11 cellular contexts compared by ENCODE assay signal in genomic region chr5:88679638-88680037, GRCh38.
DNase-seq lines count a peak whose midpoint lies in the region; ATAC-seq lines count a peak whose summit lies in the region.
"Had no signal": no experiment of that assay in that cellular context is flagged by ENCODE, and none has a peak within 500 bp of the region (broad histone marks: within the 10 kb centered on the region; RNA-seq: fewer than 3 reads in every experiment).

No MANE protein-coding gene starts in this region.

- no peak for DNase-seq in CD4-positive, CD25-positive, alpha-beta regulatory T cell
- DNase-seq in HAP-1 (ENCODE audit: low spot score in 2 of 2) (peak; percentile 47 to 76), DMS79 (lab: John Stamatoyannopoulos, UW) (no peak), ecto neural progenitor cell (ENCODE audit: low spot score) (no peak)
- no peak for DNase-seq in naive thymus-derived CD4-positive, alpha-beta T cell

- no peaks in the 10 kb centered on the region for H3K36me3 Mint-ChIP-seq in CD4-positive, CD25-positive, alpha-beta regulatory T cell
- H3K36me3 Mint-ChIP-seq in naive thymus-derived CD4-positive, alpha-beta T cell = peaks cover 0 to 8% (median 0%) of the 10 kb centered on the region in 5 donors

- no peak for ATAC-seq in CD4-positive, CD25-positive, alpha-beta regulatory T cell (ENCODE audit: low read depth in 2 of 2)
- no peak for ATAC-seq in naive thymus-derived CD4-positive, alpha-beta T cell
- ATAC-seq in GM21423 (IDR thresholded peaks at IDR 0.05; ENCODE audit: unreplicated experiment) (no peak), HG03432 (IDR thresholded peaks at IDR 0.05; ENCODE audit: unreplicated experiment) (no peak)

- peaks cover 0 to 14% (median 3%) of the 10 kb centered on the region in 7 donors for H3K9me3 Mint-ChIP-seq in CD4-positive, CD25-positive, alpha-beta regulatory T cell
- H3K9me3 Mint-ChIP-seq in naive thymus-derived CD4-positive, alpha-beta T cell = peaks cover 0 to 26% (median 5%) of the 10 kb centered on the region in 11 donors
- H3K9me3 Mint-ChIP-seq: dendritic cell treated with granulocyte-macrophage colony-stimulating factor and Interleukin-4, amounts not matched to agents 40 ng/mL and 50 ng/mL, for 4 days had no signal

- peaks cover 2 to 3% of the 10 kb centered on the region in 2 experiments for H3K9me3 ChIP-seq in CD4-positive, CD25-positive, alpha-beta regulatory T cell (ENCODE audit: control insufficient read depth in 2 of 2, low read length in 2 of 2)
- no peaks in the 10 kb centered on the region for H3K9me3 ChIP-seq in HAP-1
- no peaks in the 10 kb centered on the region for H3K9me3 ChIP-seq in naive thymus-derived CD4-positive, alpha-beta T cell (ENCODE audit: control insufficient read depth in 2 of 3, low read length in 3 of 3)

- POLR2A ChIA-PET in naive thymus-derived CD4-positive, alpha-beta T cell (lab: Charles Lee) = no interaction called here

- H3K27ac Mint-ChIP-seq in CD4-positive, CD25-positive, alpha-beta regulatory T cell = no peak overlapping the region
- peak overlapping the region in 2 of 9 donors; percentile 14 to 32 for H3K27ac Mint-ChIP-seq in naive thymus-derived CD4-positive, alpha-beta T cell
- H3K27ac Mint-ChIP-seq: activated naive CD4-positive, alpha-beta T cell treated with anti-CD3 and anti-CD28 coated beads, Interleukin-2, amount 50 U/mL, for 72 hours; dendritic cell treated with granulocyte-macrophage colony-stimulating factor and Interleukin-4, amounts not matched to agents 40 ng/mL and 50 ng/mL, for 4 days had no signal

- peaks cover 94% of the 10 kb centered on the region for H3K27me3 Mint-ChIP-seq in CD4-positive, CD25-positive, alpha-beta regulatory T cell
- peaks cover 80 to 92% (median 82%) of the 10 kb centered on the region in 5 donors for H3K27me3 Mint-ChIP-seq in naive thymus-derived CD4-positive, alpha-beta T cell

- no peak overlapping the region for H3K27ac ChIP-seq in CD4-positive, CD25-positive, alpha-beta regulatory T cell (ENCODE audit: insufficient read depth, low read length, poor library complexity, severe bottlenecking)
- peak overlapping the region; percentile 89 for H3K27ac ChIP-seq in angular gyrus (ENCODE audit: low read depth, low read length)
- no peak overlapping the region for H3K27ac ChIP-seq in naive thymus-derived CD4-positive, alpha-beta T cell (ENCODE audit: low read depth, low read length)
- H3K27ac ChIP-seq: parathyroid adenoma had no signal

- CTCF ChIA-PET in naive thymus-derived CD4-positive, alpha-beta T cell (lab: Charles Lee) = interaction anchor here (1.0 to 2.9 kb wide), 3 partner anchors 11 to 897 kb away, joined by 3 to 13 read pairs (median 3); no protein-coding TSS in a partner anchor

- peaks cover 70% of the 10 kb centered on the region for H3K27me3 ChIP-seq in CD4-positive, CD25-positive, alpha-beta regulatory T cell (ENCODE audit: control insufficient read depth, insufficient read depth, low read length)
- no peaks in the 10 kb centered on the region for H3K27me3 ChIP-seq in HAP-1 (ENCODE audit: low read depth)
- peaks cover 34 to 58% of the 10 kb centered on the region in 2 donors for H3K27me3 ChIP-seq in naive thymus-derived CD4-positive, alpha-beta T cell (ENCODE audit: control insufficient read depth in 2 of 2, insufficient read depth in 2 of 2, low read length in 2 of 2)

- peak overlapping the region in 3 of 4 donors; percentile 24 to 51 (median 29) for H3K4me3 Mint-ChIP-seq in CD4-positive, CD25-positive, alpha-beta regulatory T cell
- H3K4me3 Mint-ChIP-seq in naive thymus-derived CD4-positive, alpha-beta T cell = peak overlapping the region in 7 of 10 donors; percentile 14 to 61 (median 31)

- peaks cover 14 to 33% (median 21%) of the 10 kb centered on the region in 4 donors for H3K4me1 Mint-ChIP-seq in CD4-positive, CD25-positive, alpha-beta regulatory T cell
- H3K4me1 Mint-ChIP-seq in naive thymus-derived CD4-positive, alpha-beta T cell = peaks cover 20 to 43% (median 30%) of the 10 kb centered on the region in 7 donors

- H3K4me3 ChIP-seq in CD4-positive, CD25-positive, alpha-beta regulatory T cell (ENCODE audit: low read depth, low read length) = no peak overlapping the region
- H3K4me3 ChIP-seq in HAP-1 = peak overlapping the region; percentile 48
- H3K4me3 ChIP-seq in naive thymus-derived CD4-positive, alpha-beta T cell (ENCODE audit: low read length) = no peak overlapping the region

- in situ Hi-C loops in HAP-1 (cut with MboI; ENCODE audit: low sequenced_read_pairs) = loop anchor here (5.0 to 10.0 kb wide), 7 partner anchors 135 to 1265 kb away; partner anchors contain the start of genes CCNH and TMEM161B

- H3K36me3 ChIP-seq in CD4-positive, CD25-positive, alpha-beta regulatory T cell (ENCODE audit: control insufficient read depth, insufficient read depth, low read length) = no peaks in the 10 kb centered on the region
- no peaks in the 10 kb centered on the region for H3K36me3 ChIP-seq in HAP-1 (replicated peaks)
- no peaks in the 10 kb centered on the region for H3K36me3 ChIP-seq in naive thymus-derived CD4-positive, alpha-beta T cell (ENCODE audit: control insufficient read depth in 2 of 3, insufficient read depth in 3 of 3, low read length in 3 of 3)

- H3K4me1 ChIP-seq in CD4-positive, CD25-positive, alpha-beta regulatory T cell (ENCODE audit: control insufficient read depth, insufficient read depth, low read length, poor library complexity, severe bottlenecking) = peaks cover 27% of the 10 kb centered on the region
- peaks cover 10% of the 10 kb centered on the region for H3K4me1 ChIP-seq in HAP-1
- peaks cover 0 to 12% of the 10 kb centered on the region in 2 donors for H3K4me1 ChIP-seq in naive thymus-derived CD4-positive, alpha-beta T cell (ENCODE audit: control insufficient read depth in 2 of 2, insufficient read depth in 2 of 2, low read length in 2 of 2)
- H3K4me1 ChIP-seq: parathyroid adenoma had no signal

- intact Hi-C loops in naive thymus-derived CD4-positive, alpha-beta T cell (cut with micrococcal nuclease) = loop anchor here (1.0 to 5.0 kb wide), 4 partner anchors 13 to 898 kb away; partner anchors contain the start of gene TMEM161B (in 1 of the 2)

Comparison
In these comparisons a context has a peak if more than half of its experiments do, and no peak if none do; other contexts are left out.
1. DNase-seq: peak in HAP-1 (2 of 2); none in CD4-positive, CD25-positive, alpha-beta regulatory T cell (0 of 3), naive thymus-derived CD4-positive, alpha-beta T cell (0 of 9), DMS79 (single experiment) and ecto neural progenitor cell (single experiment).